ENCODE assay signal across 3 cellular contexts in the genomic region with DNA sequence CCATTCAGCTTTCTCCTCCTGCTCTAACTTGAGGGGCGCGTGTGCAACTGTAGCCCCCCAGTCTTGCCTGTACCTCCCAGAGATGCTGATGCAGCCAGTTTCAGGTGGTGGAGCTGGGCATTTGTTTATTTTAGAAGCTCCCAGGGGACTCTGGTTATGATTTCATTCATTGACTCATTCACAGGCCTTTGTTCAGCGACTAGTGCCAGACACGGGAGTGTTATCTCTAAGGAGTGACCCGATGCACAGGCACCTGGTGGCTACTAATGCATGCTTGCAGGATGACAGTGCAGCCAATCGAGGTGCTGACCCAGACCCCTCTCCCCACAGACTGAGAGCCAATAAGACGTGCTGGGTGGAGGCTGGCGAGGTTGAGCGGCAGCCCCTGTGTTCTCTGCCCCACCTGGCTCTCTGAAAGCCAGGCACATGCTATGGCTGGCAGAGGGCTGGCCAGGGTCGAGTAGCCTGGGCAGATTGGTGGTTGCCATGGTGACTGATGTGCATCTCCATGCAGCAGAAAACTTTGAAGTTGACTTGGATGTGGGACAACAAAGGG.
TF ChIP-seq lines count a peak whose summit lies in the region.

No MANE protein-coding gene starts in this region.

TF ChIP-seq in SK-N-SH, 30 proteins besides CTCF, POLR2A, EP300 and RAD21:
- TF ChIP-seq TEAD4 (IDR thresholded peaks at IDR 0.05; ENCODE audit: borderline replicate concordance, insufficient read depth) (no peak), RFX5 (IDR thresholded peaks at IDR 0.05; ENCODE audit: low read length) (peak; percentile 66; the same call in 1 of the 2 replicates), GATA2 (CRISPR knock-in tag; IDR thresholded peaks at IDR 0.05) (peak; percentile 41; the same call in 1 of the 2 replicates)
- TF ChIP-seq, protein P1, sequence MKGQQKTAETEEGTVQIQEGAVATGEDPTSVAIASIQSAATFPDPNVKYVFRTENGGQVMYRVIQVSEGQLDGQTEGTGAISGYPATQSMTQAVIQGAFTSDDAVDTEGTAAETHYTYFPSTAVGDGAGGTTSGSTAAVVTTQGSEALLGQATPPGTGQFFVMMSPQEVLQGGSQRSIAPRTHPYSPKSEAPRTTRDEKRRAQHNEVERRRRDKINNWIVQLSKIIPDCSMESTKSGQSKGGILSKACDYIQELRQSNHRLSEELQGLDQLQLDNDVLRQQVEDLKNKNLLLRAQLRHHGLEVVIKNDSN (IDR thresholded peaks at IDR 0.05; ENCODE audit: borderline replicate concordance, low read depth): no peak

TF ChIP-seq in SK-N-SH treated with all-trans-retinoic acid at 6 μM for 48 hours, 23 proteins besides CTCF, POLR2A, EP300 and RAD21:
- TF ChIP-seq SNAI2 (CRISPR knock-in tag; IDR thresholded peaks at IDR 0.05): no peak
- no peak for TF ChIP-seq ZFP3 (CRISPR knock-in tag; IDR thresholded peaks at IDR 0.05)
TF ChIP-seq in SK-N-SH treated with all-trans-retinoic acid at 6 μM for 48 hours: peak in this region for 0.

TF ChIP-seq in K562, 482 proteins besides CTCF, POLR2A, EP300 and RAD21:
- TF ChIP-seq KLF16 (IDR thresholded peaks at IDR 0.05) (no peak), CC2D1A (IDR thresholded peaks at IDR 0.05) (no peak), CBFA2T3 (IDR thresholded peaks at IDR 0.05) (no peak), RFX1 (IDR thresholded peaks at IDR 0.05) (peak; percentile 69)
- TF ChIP-seq, protein P2, sequence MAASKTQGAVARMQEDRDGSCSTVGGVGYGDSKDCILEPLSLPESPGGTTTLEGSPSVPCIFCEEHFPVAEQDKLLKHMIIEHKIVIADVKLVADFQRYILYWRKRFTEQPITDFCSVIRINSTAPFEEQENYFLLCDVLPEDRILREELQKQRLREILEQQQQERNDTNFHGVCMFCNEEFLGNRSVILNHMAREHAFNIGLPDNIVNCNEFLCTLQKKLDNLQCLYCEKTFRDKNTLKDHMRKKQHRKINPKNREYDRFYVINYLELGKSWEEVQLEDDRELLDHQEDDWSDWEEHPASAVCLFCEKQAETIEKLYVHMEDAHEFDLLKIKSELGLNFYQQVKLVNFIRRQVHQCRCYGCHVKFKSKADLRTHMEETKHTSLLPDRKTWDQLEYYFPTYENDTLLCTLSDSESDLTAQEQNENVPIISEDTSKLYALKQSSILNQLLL (CRISPR knock-in tag; IDR thresholded peaks at IDR 0.05; ENCODE audit: borderline replicate concordance): no peak
TF ChIP-seq in K562: peak in this region for 1.
